9 cellular contexts compared by ENCODE assay signal in the genomic region with DNA sequence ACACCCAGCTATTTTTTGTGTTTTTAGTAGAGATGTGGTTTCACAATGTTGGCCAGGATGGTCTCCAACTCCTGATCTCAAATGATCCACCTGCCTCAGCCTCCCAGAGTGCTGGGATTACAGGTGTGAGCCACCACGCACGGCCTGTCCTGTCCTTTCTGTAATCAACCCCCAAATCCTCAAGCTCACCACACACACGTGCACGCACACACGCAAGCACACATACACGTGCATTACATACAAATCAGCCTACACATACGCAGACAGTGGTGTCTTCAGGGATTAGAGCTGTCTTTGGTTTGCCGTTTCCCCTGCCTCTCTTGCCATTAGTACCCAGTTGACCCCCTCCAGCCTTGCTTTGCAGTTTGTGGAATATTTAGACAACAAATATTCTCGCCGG. TPM values are rescaled to one million over a fixed set of nuclear protein-coding genes. Genes with fewer than 3 reads are reported as not detected.
"Had no signal": no experiment of that assay in that cellular context is flagged by ENCODE, and none has a peak within 500 bp of the region (broad histone marks: within the 10 kb centered on the region; RNA-seq: fewer than 3 reads in every experiment).

No MANE protein-coding gene starts in this region.

- H3K27ac ChIP-seq: GM23248 had no signal

- H3K4me1 Mint-ChIP-seq: IgD-negative memory B cell had no signal

- DNase-seq: GM23248, GOT3, H9, HCEC 1CT, KBM-7 had no signal

- H2AFZ ChIP-seq: GM23248 had no signal

- H3K4me3 Mint-ChIP-seq: H9, IgD-negative memory B cell had no signal

- FAIRE-seq: H54, HTR-8/SVneo had no signal

- H3K4me3 ChIP-seq: GM23248 had no signal

- H3K9ac ChIP-seq: GM23248 had no signal

- H3K27ac Mint-ChIP-seq: H9 had no signal

- H3K36me3 Mint-ChIP-seq: IgD-negative memory B cell had no signal

RNA-seq across cellular contexts. Expression of a gene that starts 6.5 kb away (rescaled TPM):
- total RNA-seq: GM23248, H9, HT-29 had no signal
- polyA plus RNA-seq: GM23248, IgD-negative memory B cell had no signal

RNA-seq across cellular contexts. Expression of a gene that starts 30.3 kb away (rescaled TPM):
- total RNA-seq: GM23248, HT-29 had no signal
- polyA plus RNA-seq: GM23248, IgD-negative memory B cell had no signal
